In the genomic region with DNA sequence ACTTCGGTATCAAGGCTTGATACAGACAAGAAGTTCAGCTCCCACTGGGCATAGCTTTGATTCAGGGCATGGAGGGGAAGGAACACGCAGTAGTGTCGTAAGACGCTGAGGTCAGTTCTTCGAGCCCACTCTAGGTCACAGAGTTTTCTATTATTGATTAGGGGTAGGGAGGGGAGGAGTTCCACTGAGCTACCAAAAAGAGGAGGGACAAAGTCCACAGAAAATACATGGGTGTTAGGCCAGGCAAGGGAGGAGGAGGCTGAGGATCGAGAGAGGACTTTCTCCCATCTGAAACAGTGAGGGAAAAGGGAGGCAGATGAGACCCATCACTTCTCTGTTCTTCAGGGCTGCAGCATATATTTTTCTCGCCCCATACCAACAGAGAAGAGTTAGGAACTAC, we compare ENCODE assay signal across 26 cellular contexts.
DNase-seq lines count a peak whose midpoint lies in the region; ATAC-seq, FAIRE-seq and TF ChIP-seq lines count a peak whose summit lies in the region.
"Had no signal": no experiment of that assay in that cellular context is flagged by ENCODE, and none has a peak within 500 bp of the region (broad histone marks: within the 10 kb centered on the region; RNA-seq: fewer than 3 reads in every experiment).

No MANE protein-coding gene starts in this region.

- H2BK5ac ChIP-seq in H1 (ENCODE audit: low read depth, low read length): no peak overlapping the region

- H3K4me3 Mint-ChIP-seq in stimulated activated memory B cell treated with anti-CD40 and anti-IgM and Interleukin-4, amounts not matched to agents 10 μg/mL and 1 μg/mL and 100 μg/mL, for 72 hours: no peak overlapping the region
- H3K4me3 Mint-ChIP-seq: CD14-positive monocyte; CD4-positive, alpha-beta memory T cell; CD4-positive, CD25-positive, alpha-beta regulatory T cell; CD8-positive, alpha-beta memory T cell had no signal

- no peak for TF ChIP-seq RAD21 in H1 (IDR thresholded peaks at IDR 0.05 in 1 of 2, conservative IDR thresholded peaks at IDR 0.05 in 1 of 2; ENCODE audit: low read depth in 2 of 2, low read length in 2 of 2)

- H3K9ac ChIP-seq in H1 (replicated peaks in 1 of 4; ENCODE audit: extremely low read depth in 1 of 4, low read depth in 3 of 4, low read length in 3 of 4): no peak overlapping the region
- H3K9ac ChIP-seq: BLaER1 had no signal

- TF ChIP-seq EP300 in H1 (IDR thresholded peaks at IDR 0.05; ENCODE audit: borderline replicate concordance in 1 of 2, low read depth in 2 of 2, low read length in 2 of 2): no peak

- H3K79me2 ChIP-seq in H1 (ENCODE audit: control insufficient read depth in 1 of 2, insufficient read depth in 2 of 2, low read length in 2 of 2): no peaks in the 10 kb centered on the region

- H2BK12ac ChIP-seq in H1 (ENCODE audit: low read depth, low read length): no peak overlapping the region

- H2BK15ac ChIP-seq in H1 (ENCODE audit: low read length): no peak overlapping the region

- no peak for TF ChIP-seq POLR2A in H1 (IDR thresholded peaks at IDR 0.05; ENCODE audit: control extremely low read depth in 1 of 2, low read depth in 2 of 2, low read length in 2 of 2)

- ATAC-seq in left lobe of liver: peak; percentile 85
- ATAC-seq in stimulated activated memory B cell treated with anti-CD40 and anti-IgM and Interleukin-4, amounts not matched to agents 10 μg/mL and 1 μg/mL and 100 μg/mL, for 72 hours: peak; percentile 39
- ATAC-seq: GM12878 had no signal

- H3K9me3 ChIP-seq in H1 (ENCODE audit: insufficient read depth in 2 of 2, low read depth in 1 of 2, low read length in 1 of 2): no peaks in the 10 kb centered on the region
- H3K9me3 ChIP-seq: BE2C, BLaER1 had no signal

- H2AFZ ChIP-seq in H1 (ENCODE audit: low read length): peak overlapping the region; percentile 47; the same call in 1 of the 2 replicates

- no peaks in the 10 kb centered on the region for H3K79me1 ChIP-seq in H1 (ENCODE audit: low read depth, low read length)

- H3K4me2 ChIP-seq in H1 (ENCODE audit: insufficient read depth in 1 of 2, low read depth in 2 of 2, low read length in 2 of 2): no peak overlapping the region
- H3K4me2 ChIP-seq: BLaER1 had no signal

- no peak overlapping the region for H4K8ac ChIP-seq in H1 (ENCODE audit: extremely low read depth, insufficient read depth, low read length)

- no peak overlapping the region for H3K56ac ChIP-seq in H1 (replicated peaks; ENCODE audit: insufficient read length, low read depth, low read length)

- H3K4me1 Mint-ChIP-seq in stimulated activated memory B cell treated with anti-CD40 and anti-IgM and Interleukin-4, amounts not matched to agents 10 μg/mL and 1 μg/mL and 100 μg/mL, for 72 hours: no peaks in the 10 kb centered on the region
- H3K4me1 Mint-ChIP-seq: CD14-positive monocyte; CD4-positive, CD25-positive, alpha-beta regulatory T cell; CD8-positive, alpha-beta memory T cell had no signal

- no peak overlapping the region for H2BK120ac ChIP-seq in H1 (replicated peaks; ENCODE audit: low read depth, low read length)

- CTCF ChIA-PET in H1 (lab: Charles Lee; ENCODE audit: partially characterized antibody): no interaction called here

- no peaks in the 10 kb centered on the region for H3K36me3 Mint-ChIP-seq in stimulated activated memory B cell treated with anti-CD40 and anti-IgM and Interleukin-4, amounts not matched to agents 10 μg/mL and 1 μg/mL and 100 μg/mL, for 72 hours
- H3K36me3 Mint-ChIP-seq: CD14-positive monocyte; CD4-positive, alpha-beta memory T cell; CD4-positive, CD25-positive, alpha-beta regulatory T cell; CD8-positive, alpha-beta memory T cell had no signal

- no peak overlapping the region for H3K14ac ChIP-seq in H1 (ENCODE audit: insufficient read length)

- no peaks in the 10 kb centered on the region for H3K9me3 Mint-ChIP-seq in stimulated activated memory B cell treated with anti-CD40 and anti-IgM and Interleukin-4, amounts not matched to agents 10 μg/mL and 1 μg/mL and 100 μg/mL, for 72 hours
- H3K9me3 Mint-ChIP-seq: CD14-positive monocyte; CD4-positive, alpha-beta memory T cell; CD8-positive, alpha-beta memory T cell had no signal

- H3K27me3 Mint-ChIP-seq in stimulated activated memory B cell treated with anti-CD40 and anti-IgM and Interleukin-4, amounts not matched to agents 10 μg/mL and 1 μg/mL and 100 μg/mL, for 72 hours: peaks cover 9% of the 10 kb centered on the region
- H3K27me3 Mint-ChIP-seq: CD4-positive, alpha-beta memory T cell had no signal

- H4K91ac ChIP-seq in H1 (replicated peaks; ENCODE audit: insufficient read length, low read length): no peak overlapping the region

- no peaks in the 10 kb centered on the region for H3K27me3 ChIP-seq in H1 (replicated peaks in 1 of 4; ENCODE audit: control insufficient read depth in 3 of 4, extremely low read depth in 1 of 4, insufficient read depth in 3 of 4, low read length in 3 of 4)
- H3K27me3 ChIP-seq: BLaER1 had no signal

- no peak for TF ChIP-seq CTCF in H1 (IDR thresholded peaks at IDR 0.05; ENCODE audit: control extremely low read depth in 1 of 3, insufficient read depth in 1 of 3, low read depth in 1 of 3, low read length in 3 of 3)

- DNase-seq in H1 (ENCODE audit: low read depth in 1 of 2, low spot score in 2 of 2) (no peak), left lobe of liver (ENCODE audit: low spot score) (no peak), anterior cingulate cortex (lab: John Stamatoyannopoulos, UW) (no peak), urothelium cell line (ENCODE audit: low spot score) (no peak)
- DNase-seq: 8988T; ACHN; BE2C; C1 segment of cervical spinal cord; CD4-positive, alpha-beta memory T cell; CD4-positive, CD25-positive, alpha-beta regulatory T cell; CD8-positive, alpha-beta memory T cell; COR-L47; DMS 273 treated with DMSO at 0.1 percent for 48 hours; DMS153; DMS53; DMS79; DND-41; EL; GDM1 had no signal

- H2AK5ac ChIP-seq in H1 (ENCODE audit: low read depth, low read length): no peak overlapping the region

- H3K18ac ChIP-seq in H1 (ENCODE audit: extremely low read depth, low read length): no peak overlapping the region

- H3K4ac ChIP-seq in H1 (replicated peaks; ENCODE audit: insufficient read length, low read depth, low read length): no peak overlapping the region

- POLR2A ChIA-PET in H1 (lab: Charles Lee; ENCODE audit: partially characterized antibody): no interaction called here

- H3K23me2 ChIP-seq in H1 (ENCODE audit: low read depth, low read length): no peaks in the 10 kb centered on the region; the same call in 1 of the 2 replicates

- H3K27ac Mint-ChIP-seq in stimulated activated memory B cell treated with anti-CD40 and anti-IgM and Interleukin-4, amounts not matched to agents 10 μg/mL and 1 μg/mL and 100 μg/mL, for 72 hours: no peak overlapping the region
- H3K27ac Mint-ChIP-seq: CD4-positive, CD25-positive, alpha-beta regulatory T cell; CD8-positive, alpha-beta memory T cell had no signal

- WGBS in H1 (ENCODE audit: extremely low coverage in 1 of 2, insufficient coverage in 1 of 2, insufficient read length in 1 of 2, insufficient replicate concordance in 2 of 2, low coverage in 1 of 2, low lambda C conversion rate in 2 of 2, missing lambda C conversion rate in 1 of 2), 2 experiments: 93% methylated on average over 7 of the region's 7 CpGs; no CpG with 5 or more reads in 1 of the 2 experiments

- H3K23ac ChIP-seq in H1 (ENCODE audit: insufficient read length): no peak overlapping the region

- H3K36me3 ChIP-seq in H1 (ENCODE audit: control insufficient read depth in 2 of 4, insufficient read depth in 4 of 4, low read length in 3 of 4): no peaks in the 10 kb centered on the region
- H3K36me3 ChIP-seq: BE2C, BLaER1 had no signal

- H4K5ac ChIP-seq in H1 (ENCODE audit: insufficient read length, low read depth, low read length): no peak overlapping the region

- H2BK20ac ChIP-seq in H1 (ENCODE audit: low read length): no peak overlapping the region

- FAIRE-seq in H1 (lab: Jason Lieb, UNC): no peak
- FAIRE-seq in urothelium cell line (lab: Jason Lieb, UNC): no peak
- FAIRE-seq: A204.1, GM12878, GM12892, GM18507 had no signal

- H3K27ac ChIP-seq in H1 (ENCODE audit: low read depth, low read length): no peak overlapping the region
- H3K27ac ChIP-seq: BLaER1 had no signal

- H3K4me1 ChIP-seq in H1 (replicated peaks in 1 of 4; ENCODE audit: control insufficient read depth in 3 of 4, insufficient read depth in 4 of 4, low read length in 3 of 4): no peaks in the 10 kb centered on the region
- H3K4me1 ChIP-seq: BE2C had no signal

- H3K4me3 ChIP-seq in H1 (ENCODE audit: extremely low read depth in 1 of 4, insufficient read depth in 2 of 4, low read depth in 3 of 4, low read length in 4 of 4): no peak overlapping the region
- H3K4me3 ChIP-seq: BLaER1, GM12878 had no signal

- no peaks in the 10 kb centered on the region for H4K20me1 ChIP-seq in H1 (replicated peaks in 1 of 2; ENCODE audit: control insufficient read depth in 1 of 2, insufficient read depth in 2 of 2, low read length in 2 of 2)
- H4K20me1 ChIP-seq: BLaER1 had no signal

TF ChIP-seq in H1, 55 proteins besides CTCF, POLR2A, EP300 and RAD21 (continues in another document):
- TF ChIP-seq CHD2 (IDR thresholded peaks at IDR 0.05; ENCODE audit: low read length) (no peak), EGR1 (IDR thresholded peaks at IDR 0.05; ENCODE audit: borderline replicate concordance, low read depth, low read length) (no peak), HDAC2 (IDR thresholded peaks at IDR 0.05; ENCODE audit: borderline replicate concordance in 1 of 2, low read depth in 2 of 2, low read length in 2 of 2) (no peak), JUND (IDR thresholded peaks at IDR 0.05; ENCODE audit: low read length) (no peak), NANOG (IDR thresholded peaks at IDR 0.05; ENCODE audit: insufficient read depth, low read depth, low read length, poor library complexity, severe bottlenecking) (no peak), CEBPB (IDR thresholded peaks at IDR 0.05; ENCODE audit: low read depth, low read length) (no peak), KDM5A (IDR thresholded peaks at IDR 0.05; ENCODE audit: low read length) (no peak), TEAD4 (IDR thresholded peaks at IDR 0.05; ENCODE audit: low read depth, low read length) (no peak), HDAC6 (IDR thresholded peaks at IDR 0.05; ENCODE audit: low read depth, low read length) (no peak), EZH2 (IDR thresholded peaks at IDR 0.05; ENCODE audit: low read depth, low read length, severe bottlenecking) (no peak), CREB1 (IDR thresholded peaks at IDR 0.05) (no peak), RFX5 (IDR thresholded peaks at IDR 0.05; ENCODE audit: borderline replicate concordance, low read depth, low read length) (no peak), SP4 (IDR thresholded peaks at IDR 0.05; ENCODE audit: low read length) (no peak)
- TF ChIP-seq, protein P1, sequence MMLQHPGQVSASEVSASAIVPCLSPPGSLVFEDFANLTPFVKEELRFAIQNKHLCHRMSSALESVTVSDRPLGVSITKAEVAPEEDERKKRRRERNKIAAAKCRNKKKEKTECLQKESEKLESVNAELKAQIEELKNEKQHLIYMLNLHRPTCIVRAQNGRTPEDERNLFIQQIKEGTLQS (IDR thresholded peaks at IDR 0.05; ENCODE audit: insufficient read depth, low read depth, low read length): no peak
